ENCODE assay signal across 8 cellular contexts in genomic region chr1:110203021-110203661, GRCh38. TPM values are rescaled to one million over a fixed set of nuclear protein-coding genes. Genes with fewer than 3 reads are reported as not detected.
DNase-seq lines count a peak whose midpoint lies in the region; ATAC-seq and TF ChIP-seq lines count a peak whose summit lies in the region.

No MANE protein-coding gene starts in this region.

- ATAC-seq in stimulated activated memory B cell treated with anti-CD40 and anti-IgM and Interleukin-4, amounts not matched to agents 10 μg/mL and 1 μg/mL and 100 μg/mL, for 72 hours, result peak; percentile 62
- ATAC-seq in GM21717 (IDR thresholded peaks at IDR 0.05; ENCODE audit: unreplicated experiment), result no peak

- H3K36me3 Mint-ChIP-seq in HFFc6 (ENCODE audit: low read depth) (no peaks in the 10 kb centered on the region), mesothelial cell of epicardium (no peaks in the 10 kb centered on the region)
- H3K36me3 Mint-ChIP-seq in activated CD4-positive, alpha-beta T cell treated with anti-CD3 and anti-CD28 coated beads, Interleukin-2, amount 10 ng/mL, durations not matched to agents 7 days and 5 days (ENCODE audit: low read depth), result no peaks in the 10 kb centered on the region
- no peaks in the 10 kb centered on the region for H3K36me3 Mint-ChIP-seq in stimulated activated memory B cell treated with anti-CD40 and anti-IgM and Interleukin-4, amounts not matched to agents 10 μg/mL and 1 μg/mL and 100 μg/mL, for 72 hours

- peaks cover 23% of the 10 kb centered on the region for H3K4me1 Mint-ChIP-seq in HFFc6 (ENCODE audit: low read depth)
- peaks cover 25% of the 10 kb centered on the region for H3K4me1 Mint-ChIP-seq in activated CD4-positive, alpha-beta T cell treated with anti-CD3 and anti-CD28 coated beads, Interleukin-2, amount 10 ng/mL, durations not matched to agents 7 days and 5 days
- peaks cover 5% of the 10 kb centered on the region for H3K4me1 Mint-ChIP-seq in mesothelial cell of epicardium
- peaks cover 20% of the 10 kb centered on the region for H3K4me1 Mint-ChIP-seq in stimulated activated memory B cell treated with anti-CD40 and anti-IgM and Interleukin-4, amounts not matched to agents 10 μg/mL and 1 μg/mL and 100 μg/mL, for 72 hours

- no peaks in the 10 kb centered on the region for H3K9me3 Mint-ChIP-seq in HFFc6
- no peaks in the 10 kb centered on the region for H3K9me3 Mint-ChIP-seq in activated CD4-positive, alpha-beta T cell treated with anti-CD3 and anti-CD28 coated beads, Interleukin-2, amount 10 ng/mL, durations not matched to agents 7 days and 5 days
- no peaks in the 10 kb centered on the region for H3K9me3 Mint-ChIP-seq in mesothelial cell of epicardium
- no peaks in the 10 kb centered on the region for H3K9me3 Mint-ChIP-seq in stimulated activated memory B cell treated with anti-CD40 and anti-IgM and Interleukin-4, amounts not matched to agents 10 μg/mL and 1 μg/mL and 100 μg/mL, for 72 hours

- H3K27me3 Mint-ChIP-seq in HFFc6 (ENCODE audit: insufficient read depth) (peaks cover 10% of the 10 kb centered on the region), mesothelial cell of epicardium (ENCODE audit: low read depth) (peaks cover 18% of the 10 kb centered on the region)
- H3K27me3 Mint-ChIP-seq in activated CD4-positive, alpha-beta T cell treated with anti-CD3 and anti-CD28 coated beads, Interleukin-2, amount 10 ng/mL, durations not matched to agents 7 days and 5 days, result no peaks in the 10 kb centered on the region
- no peaks in the 10 kb centered on the region for H3K27me3 Mint-ChIP-seq in stimulated activated memory B cell treated with anti-CD40 and anti-IgM and Interleukin-4, amounts not matched to agents 10 μg/mL and 1 μg/mL and 100 μg/mL, for 72 hours

- TF ChIP-seq CTCF in HFFc6 (IDR thresholded peaks at IDR 0.05) (peak; percentile 97), mesothelial cell of epicardium (IDR thresholded peaks at IDR 0.05; ENCODE audit: unreplicated experiment) (peak; percentile 97)

- H3K4me3 Mint-ChIP-seq in HFFc6 (no peak overlapping the region), mesothelial cell of epicardium (no peak overlapping the region)
- no peak overlapping the region for H3K4me3 Mint-ChIP-seq in activated CD4-positive, alpha-beta T cell treated with anti-CD3 and anti-CD28 coated beads, Interleukin-2, amount 10 ng/mL, durations not matched to agents 7 days and 5 days
- no peak overlapping the region for H3K4me3 Mint-ChIP-seq in stimulated activated memory B cell treated with anti-CD40 and anti-IgM and Interleukin-4, amounts not matched to agents 10 μg/mL and 1 μg/mL and 100 μg/mL, for 72 hours

- POLR2A ChIA-PET in activated CD4-positive, alpha-beta T cell treated with anti-CD3 and anti-CD28 coated beads, Interleukin-2, amount 10 ng/mL, durations not matched to agents 7 days and 5 days (lab: Charles Lee), result interaction anchor here (0.6 kb wide), 1 partner anchor 17 kb away, joined by 3 read pairs; no protein-coding TSS in a partner anchor

- H3K27ac Mint-ChIP-seq in HFFc6 (peak overlapping the region; percentile 56; the same call in 1 of the 2 replicates), mesothelial cell of epicardium (no peak overlapping the region)
- peak overlapping the region; percentile 92 for H3K27ac Mint-ChIP-seq in activated CD4-positive, alpha-beta T cell treated with anti-CD3 and anti-CD28 coated beads, Interleukin-2, amount 10 ng/mL, durations not matched to agents 7 days and 5 days
- H3K27ac Mint-ChIP-seq in stimulated activated memory B cell treated with anti-CD40 and anti-IgM and Interleukin-4, amounts not matched to agents 10 μg/mL and 1 μg/mL and 100 μg/mL, for 72 hours, result peak overlapping the region; percentile 8

- CTCF ChIA-PET in activated CD4-positive, alpha-beta T cell treated with anti-CD3 and anti-CD28 coated beads, Interleukin-2, amount 10 ng/mL, durations not matched to agents 7 days and 5 days (lab: Charles Lee), result interaction anchor here (0.5 to 5.7 kb wide), 24 partner anchors 9 to 563 kb away, joined by 3 to 44 read pairs (median 5); partner anchors contain the start of gene RBM15

- DNase-seq in CD1c-positive myeloid dendritic cell (ENCODE audit: extremely low spot score) (peak; percentile 79), HFFc6 (peak; percentile 68), NCI-H748 (lab: John Stamatoyannopoulos, UW; ENCODE audit: unreplicated experiment) (peak; percentile 80), ecto neural progenitor cell (ENCODE audit: low spot score) (peak; percentile 71), mesothelial cell of epicardium (ENCODE audit: low spot score in 2 of 2, unreplicated experiment in 2 of 2) (peak in 1 of 2 experiments; percentile 70)
- DNase-seq in activated CD4-positive, alpha-beta T cell treated with anti-CD3 and anti-CD28 coated beads, Interleukin-2, amount 10 ng/mL, durations not matched to agents 7 days and 5 days, result peak; percentile 85

RNA-seq across cellular contexts. Expression of gene KCNC4, which starts 7.0 kb away (rescaled TPM):
- total RNA-seq in HFFc6 (2021; fragmentation: NEBNext Ultra II Directional; extraction: Animal tissue kit (Norgen Biotek cat#: 25700)), result 10 to 100 TPM in 4 of 6 experiments, 1 to 10 TPM in 2; 8.8 to 22.6 (median 11.2) TPM
- total RNA-seq in activated CD4-positive, alpha-beta T cell treated with anti-CD3 and anti-CD28 coated beads, Interleukin-2, amount 10 ng/mL, durations not matched to agents 7 days and 5 days, result 1 to 10 TPM; 7.1 to 8.2 TPM
- 4.5 to 5.4 TPM (median 5.1 TPM) in 3 replicates for total RNA-seq in mesothelial cell of epicardium

RNA-seq across cellular contexts. Expression of gene SLC6A17, which starts 52.8 kb away (rescaled TPM):
- 1 to 10 TPM; 1.7 to 5.3 (median 2.0) TPM for total RNA-seq in HFFc6 (2021; fragmentation: NEBNext Ultra II Directional; extraction: Animal tissue kit (Norgen Biotek cat#: 25700))
- total RNA-seq in activated CD4-positive, alpha-beta T cell treated with anti-CD3 and anti-CD28 coated beads, Interleukin-2, amount 10 ng/mL, durations not matched to agents 7 days and 5 days, result not detected
- 1.4 to 1.6 TPM (median 1.6 TPM) in 3 replicates for total RNA-seq in mesothelial cell of epicardium
